21 cellular contexts compared by ENCODE assay signal in genomic region chr12:107351109-107351508, GRCh38.
DNase-seq lines count a peak whose midpoint lies in the region; ATAC-seq, FAIRE-seq and TF ChIP-seq lines count a peak whose summit lies in the region.
"Had no signal": no experiment of that assay in that cellular context is flagged by ENCODE, and none has a peak within 500 bp of the region (broad histone marks: within the 10 kb centered on the region; RNA-seq: fewer than 3 reads in every experiment).

No MANE protein-coding gene starts in this region.

- no peaks in the 10 kb centered on the region for H4K20me1 ChIP-seq in mammary epithelial cell (ENCODE audit: insufficient read depth, low read length)

- in situ Hi-C loops in mammary epithelial cell (cut with MboI; ENCODE audit: low sequenced_read_pairs in 2 of 2): no loop called here
- in situ Hi-C loops in Caki2 (cut with HindIII; ENCODE audit: low pct_unique_long_range_greater_than_20kb, low sequenced_read_pairs): no loop called here

- BruUV-seq in mammary epithelial cell (replicated peaks; lab: Mats Ljungman, UMichigan) (no TSS peak), MCF 10A (replicated peaks; lab: Mats Ljungman, UMichigan) (no TSS peak)

- H3K4me2 ChIP-seq in mammary epithelial cell (ENCODE audit: insufficient read depth, low read depth, low read length) (no peak overlapping the region), trophoblast cell (ENCODE audit: low read length) (no peak overlapping the region)

- no peak overlapping the region for H4K91ac ChIP-seq in trophoblast cell (ENCODE audit: low read depth, low read length)

- H3K79me1 ChIP-seq in trophoblast cell (ENCODE audit: low read length): no peaks in the 10 kb centered on the region

- no peak overlapping the region for H4K12ac ChIP-seq in trophoblast cell (ENCODE audit: low read depth, low read length)

- FAIRE-seq in small intestine (lab: Jason Lieb, UNC): no peak
- FAIRE-seq: GM12878, GM19239 had no signal

- no peak for TF ChIP-seq CTCF in mammary epithelial cell (conservative IDR thresholded peaks at IDR 0.05 in 1 of 2, IDR thresholded peaks at IDR 0.05 in 1 of 2; ENCODE audit: extremely low read depth in 1 of 2, insufficient read depth in 1 of 2, low read depth in 1 of 2, low read length in 2 of 2)
- TF ChIP-seq CTCF in MCF 10A (IDR thresholded peaks at IDR 0.05; ENCODE audit: unreplicated experiment): no peak
- no peak for TF ChIP-seq CTCF in endodermal cell (conservative IDR thresholded peaks at IDR 0.05)

- H3K27me3 ChIP-seq in mammary epithelial cell (ENCODE audit: insufficient read depth, low read length): no peaks in the 10 kb centered on the region
- H3K27me3 ChIP-seq in endodermal cell (ENCODE audit: control insufficient read depth, insufficient read depth, low read length, poor library complexity, severe bottlenecking): peaks cover 9% of the 10 kb centered on the region
- H3K27me3 ChIP-seq in small intestine (ENCODE audit: control insufficient read depth in 2 of 2, insufficient read depth in 2 of 2, low read length in 2 of 2): no peaks in the 10 kb centered on the region
- H3K27me3 ChIP-seq in trophoblast cell (ENCODE audit: insufficient read depth, low read length): no peaks in the 10 kb centered on the region

- WGBS in mammary epithelial cell (ENCODE audit: low coverage, missing lambda C conversion rate): 91% methylated on average over 3 of the region's 3 CpGs
- 86 to 88% methylated on average over 2 to 3 of the region's 3 CpGs for WGBS in endodermal cell (ENCODE audit: insufficient coverage in 1 of 2, insufficient read length in 1 of 2), 2 experiments
- WGBS in small intestine, 3 donors: 63 to 83% (median 71%) methylated on average over 3 of the region's 3 CpGs
- no CpG with 5 or more reads among the region's 3 CpGs for WGBS in trophoblast cell (ENCODE audit: extremely low coverage, insufficient coverage, insufficient read length)

- no peaks in the 10 kb centered on the region for H3K27me3 Mint-ChIP-seq in MCF 10A (ENCODE audit: insufficient read depth, unreplicated experiment)
- H3K27me3 Mint-ChIP-seq in endodermal cell (ENCODE audit: insufficient read depth): peaks cover 11% of the 10 kb centered on the region
- no peaks in the 10 kb centered on the region for H3K27me3 Mint-ChIP-seq in activated T-cell treated with anti-CD3 and anti-CD28 coated beads, Interleukin-2, amount 50 U/mL, for 72 hours (ENCODE audit: low read depth)
- H3K27me3 Mint-ChIP-seq: CD4-positive, alpha-beta T cell had no signal

- H3K9me3 Mint-ChIP-seq in MCF 10A (ENCODE audit: unreplicated experiment): no peaks in the 10 kb centered on the region
- H3K9me3 Mint-ChIP-seq in endodermal cell: peaks cover 24% of the 10 kb centered on the region
- H3K9me3 Mint-ChIP-seq in activated T-cell treated with anti-CD3 and anti-CD28 coated beads, Interleukin-2, amount 50 U/mL, for 72 hours: peaks cover under 1 to 7% of the 10 kb centered on the region in 2 donors
- H3K9me3 Mint-ChIP-seq: CD4-positive, alpha-beta T cell had no signal

- no peak overlapping the region for H3K23ac ChIP-seq in trophoblast cell (ENCODE audit: low read length)

- POLR2A ChIA-PET in MCF 10A (lab: Yijun Ruan, JAX): no interaction called here

- H3K36me3 Mint-ChIP-seq in MCF 10A (ENCODE audit: insufficient read depth, unreplicated experiment): peaks cover 6% of the 10 kb centered on the region
- H3K36me3 Mint-ChIP-seq in endodermal cell (ENCODE audit: low read depth): peaks cover 4% of the 10 kb centered on the region
- peaks cover 6 to 7% of the 10 kb centered on the region in 2 donors for H3K36me3 Mint-ChIP-seq in activated T-cell treated with anti-CD3 and anti-CD28 coated beads, Interleukin-2, amount 50 U/mL, for 72 hours (ENCODE audit: insufficient read depth in 2 of 2)

- intact Hi-C loops in mammary epithelial cell (cut with micrococcal nuclease): no loop called here
- intact Hi-C loops in MCF 10A (cut with micrococcal nuclease): no loop called here

- H2BK12ac ChIP-seq in trophoblast cell (ENCODE audit: low read length): no peak overlapping the region

- dilution Hi-C loops in mammary epithelial cell (cut with HindIII; ENCODE audit: low sequenced_read_pairs): no loop called here

- no peak overlapping the region for H4K8ac ChIP-seq in trophoblast cell (ENCODE audit: low read depth, low read length)

- H2AK5ac ChIP-seq in trophoblast cell (ENCODE audit: low read length): no peak overlapping the region

- CTCF ChIA-PET in mammary epithelial cell (lab: Charles Lee; ENCODE audit: low non-redundant PET): no interaction called here
- CTCF ChIA-PET in MCF 10A (lab: Yijun Ruan, JAX): no interaction called here

- H3K9me3 ChIP-seq in mammary epithelial cell (replicated peaks; ENCODE audit: insufficient read depth, low read length) (no peaks in the 10 kb centered on the region), endodermal cell (ENCODE audit: control insufficient read depth, low read length) (peaks cover 22% of the 10 kb centered on the region), small intestine (ENCODE audit: control insufficient read depth, low read depth) (no peaks in the 10 kb centered on the region), trophoblast cell (ENCODE audit: insufficient read depth, low read depth, low read length) (no peaks in the 10 kb centered on the region)
- H3K9me3 ChIP-seq: Caco-2, HAP-1 had no signal

- DNase-seq in mammary epithelial cell: no peak
- DNase-seq in MCF 10A (ENCODE audit: unreplicated experiment): no peak
- DNase-seq in Caki2 (ENCODE audit: low read depth): peak; percentile 36
- no peak for DNase-seq in endodermal cell
- DNase-seq in small intestine: peak; percentile 17
- no peak for DNase-seq in RPMI8226
- no peak for DNase-seq in activated T-cell treated with anti-CD3 and anti-CD28 coated beads, Interleukin-2, amount 50 U/mL, for 72 hours
- DNase-seq in trophoblast cell: no peak
- DNase-seq: 8988T; Caco-2; CD4-positive, alpha-beta T cell; DMS 273 treated with DMSO at 0.1 percent for 48 hours; DMS53; DND-41; EL; GM23248 had no signal

- no peak overlapping the region for H3K18ac ChIP-seq in trophoblast cell (ENCODE audit: low read length)

- H3K4me3 Mint-ChIP-seq in MCF 10A (ENCODE audit: unreplicated experiment) (no peak overlapping the region), endodermal cell (no peak overlapping the region)
- no peak overlapping the region for H3K4me3 Mint-ChIP-seq in activated T-cell treated with anti-CD3 and anti-CD28 coated beads, Interleukin-2, amount 50 U/mL, for 72 hours
- H3K4me3 Mint-ChIP-seq: B cell; CD4-positive, alpha-beta T cell had no signal

- H3K14ac ChIP-seq in trophoblast cell (ENCODE audit: low read length): no peak overlapping the region

- H3K79me2 ChIP-seq in mammary epithelial cell (ENCODE audit: insufficient read depth, low read length): peaks cover 50% of the 10 kb centered on the region
- no peaks in the 10 kb centered on the region for H3K79me2 ChIP-seq in trophoblast cell (ENCODE audit: control insufficient read depth, insufficient read depth, low read length, poor library complexity)

- H3K36me3 ChIP-seq in mammary epithelial cell (ENCODE audit: insufficient read depth, low read length) (no peaks in the 10 kb centered on the region), endodermal cell (ENCODE audit: control insufficient read depth, insufficient read depth, low read length) (no peaks in the 10 kb centered on the region), small intestine (ENCODE audit: control insufficient read depth in 2 of 2, insufficient read depth in 2 of 2, low read length in 2 of 2) (no peaks in the 10 kb centered on the region), trophoblast cell (ENCODE audit: control insufficient read depth in 1 of 2, insufficient read depth in 2 of 2, low read length in 2 of 2) (no peaks in the 10 kb centered on the region)
- H3K36me3 ChIP-seq: HAP-1 had no signal

- H3K4ac ChIP-seq in trophoblast cell (ENCODE audit: low read depth, low read length): no peak overlapping the region

- no peak overlapping the region for H3K27ac Mint-ChIP-seq in MCF 10A (ENCODE audit: low read depth, unreplicated experiment)
- H3K27ac Mint-ChIP-seq in endodermal cell: no peak overlapping the region
- no peak overlapping the region for H3K27ac Mint-ChIP-seq in activated T-cell treated with anti-CD3 and anti-CD28 coated beads, Interleukin-2, amount 50 U/mL, for 72 hours
- H3K27ac Mint-ChIP-seq: B cell had no signal

- ATAC-seq in activated T-cell treated with anti-CD3 and anti-CD28 coated beads, Interleukin-2, amount 50 U/mL, for 72 hours (replicated peaks in 1 of 2): no peak
- ATAC-seq: GM12878 had no signal

- H3K4me1 Mint-ChIP-seq in MCF 10A (ENCODE audit: insufficient read depth, unreplicated experiment) (peaks cover 17% of the 10 kb centered on the region), endodermal cell (no peaks in the 10 kb centered on the region)
- peaks cover 55% of the 10 kb centered on the region for H3K4me1 Mint-ChIP-seq in activated T-cell treated with anti-CD3 and anti-CD28 coated beads, Interleukin-2, amount 50 U/mL, for 72 hours (ENCODE audit: low read depth)
- H3K4me1 Mint-ChIP-seq: B cell had no signal

- H3K4me1 ChIP-seq in mammary epithelial cell (ENCODE audit: insufficient read depth, low read length) (peaks cover 46% of the 10 kb centered on the region), endodermal cell (ENCODE audit: control insufficient read depth, insufficient read depth, low read length) (no peaks in the 10 kb centered on the region), small intestine (ENCODE audit: control insufficient read depth in 2 of 2, insufficient read depth in 1 of 2, low read depth in 1 of 2, low read length in 1 of 2) (peaks cover 0 to 3% of the 10 kb centered on the region in 2 donors), trophoblast cell (ENCODE audit: control insufficient read depth in 1 of 2, insufficient read depth in 2 of 2, low read length in 2 of 2) (peaks cover 4% of the 10 kb centered on the region in 2 experiments)
- H3K4me1 ChIP-seq: Caco-2, HAP-1 had no signal

- H3K9ac ChIP-seq in mammary epithelial cell (ENCODE audit: insufficient read depth, low read length): no peak overlapping the region
- H3K9ac ChIP-seq in endodermal cell (ENCODE audit: extremely low read depth, low read length, poor library complexity, severe bottlenecking): no peak overlapping the region
- no peak overlapping the region for H3K9ac ChIP-seq in trophoblast cell (ENCODE audit: low read length)
- H3K9ac ChIP-seq: GM23248 had no signal

- H3K4me3 ChIP-seq in mammary epithelial cell (replicated peaks in 1 of 3; ENCODE audit: insufficient read depth in 1 of 3, low read depth in 2 of 3, low read length in 3 of 3) (no peak overlapping the region), endodermal cell (ENCODE audit: low read length) (peak overlapping the region; percentile 37), small intestine (ENCODE audit: low read depth in 1 of 2, low read length in 2 of 2) (no peak overlapping the region), trophoblast cell (ENCODE audit: low read depth, low read length) (no peak overlapping the region)
- H3K4me3 ChIP-seq: GM12878, GM23248, HAP-1 had no signal

- no peak overlapping the region for H2BK120ac ChIP-seq in trophoblast cell (ENCODE audit: insufficient read depth, low read length, poor library complexity)

- H2AFZ ChIP-seq in mammary epithelial cell (ENCODE audit: low read depth, low read length) (no peak overlapping the region), trophoblast cell (ENCODE audit: insufficient read depth, low read length, poor library complexity) (no peak overlapping the region)
- H2AFZ ChIP-seq: GM23248 had no signal

- no peak overlapping the region for H2BK5ac ChIP-seq in trophoblast cell (ENCODE audit: low read depth, low read length, poor library complexity)

- H3K27ac ChIP-seq in mammary epithelial cell (ENCODE audit: insufficient read depth, low read depth, low read length): peak overlapping the region; percentile 30
- no peak overlapping the region for H3K27ac ChIP-seq in endodermal cell (ENCODE audit: low read depth, low read length)
- no peak overlapping the region for H3K27ac ChIP-seq in small intestine (ENCODE audit: low read depth in 1 of 2, low read length in 1 of 2)
- no peak overlapping the region for H3K27ac ChIP-seq in trophoblast cell (ENCODE audit: low read depth, low read length)
- H3K27ac ChIP-seq: C4-2B, GM23248 had no signal

Comparison
In these comparisons a context has a peak if more than half of its experiments do, and no peak if none do; other contexts are left out.
1. DNase-seq: peak in Caki2 (single experiment) and small intestine (single experiment); none in mammary epithelial cell (single experiment), MCF 10A (single experiment), endodermal cell (single experiment), RPMI8226 (single experiment), activated T-cell treated with anti-CD3 and anti-CD28 coated beads, Interleukin-2, amount 50 U/mL, for 72 hours (0 of 2) and trophoblast cell (0 of 2).